In the genomic region with DNA sequence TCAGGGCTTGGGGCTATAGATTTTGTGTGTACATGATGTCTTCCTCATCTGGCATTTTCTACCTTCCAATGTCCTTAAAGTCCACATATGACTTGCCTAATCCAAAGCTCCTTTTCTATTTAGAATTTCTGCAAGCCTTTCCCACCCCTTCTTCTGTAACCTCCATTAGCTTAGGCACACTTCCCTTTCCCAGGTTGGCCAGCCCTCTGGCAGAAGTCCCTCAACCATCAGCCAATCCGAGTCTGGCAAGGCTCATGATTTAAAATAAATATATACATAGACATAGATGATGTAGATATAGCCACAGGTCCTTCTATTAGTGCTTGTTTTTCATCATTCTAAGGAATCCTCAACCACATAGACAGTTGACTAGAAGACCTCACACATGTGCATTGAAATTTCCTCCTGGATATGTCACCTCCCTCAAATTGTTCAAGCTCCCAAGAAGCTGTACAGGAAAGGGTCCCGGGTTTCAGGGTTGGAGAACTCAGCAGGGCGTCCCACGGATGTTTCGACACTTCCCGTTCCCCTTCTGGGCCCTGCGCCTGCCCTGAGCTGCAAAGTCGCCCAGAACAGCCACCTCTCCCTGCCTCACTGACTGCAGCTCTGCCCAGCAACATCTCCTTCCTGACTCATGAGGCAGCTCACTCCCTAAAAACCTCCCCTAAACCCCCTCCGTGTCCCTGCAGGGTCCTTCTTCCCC, we compare ENCODE assay signal across 13 cellular contexts. TPM values are rescaled to one million over a fixed set of nuclear protein-coding genes. Genes with fewer than 3 reads are reported as not detected.
A peak's percentile ranks its signal among the peaks of the same experiment; 100 is the strongest.
DNase-seq lines count a peak whose midpoint lies in the region; ATAC-seq and TF ChIP-seq lines count a peak whose summit lies in the region.
"Had no signal": no experiment of that assay in that cellular context is flagged by ENCODE, and none has a peak within 500 bp of the region (broad histone marks: within the 10 kb centered on the region; RNA-seq: fewer than 3 reads in every experiment).

No MANE protein-coding gene starts in this region.

- H3K36me3 ChIP-seq in tibial artery = no peaks in the 10 kb centered on the region

- H3K4me1 Mint-ChIP-seq in activated B cell treated with CpG ODN at 0.5 μM for 24 hours (peaks cover 69% of the 10 kb centered on the region), osteocyte (ENCODE audit: unreplicated experiment) (no peaks in the 10 kb centered on the region)
- peaks cover 5% of the 10 kb centered on the region for H3K4me1 Mint-ChIP-seq in activated T-helper 17 cell treated with anti-CD3 and anti-CD28 coated beads, Interleukin-2, amount 50 U/mL, for 72 hours

- H3K27me3 ChIP-seq in layer of hippocampus (ENCODE audit: control insufficient read depth, insufficient read depth, low read length) (no peaks in the 10 kb centered on the region), tibial artery (peaks cover 0 to 4% of the 10 kb centered on the region in 2 donors)

- no peaks in the 10 kb centered on the region for H3K9me3 ChIP-seq in tibial artery

- POLR2A ChIA-PET in activated B cell treated with CpG ODN at 0.5 μM for 24 hours (lab: Charles Lee) = interaction anchor here (0.6 to 1.8 kb wide), 12 partner anchors 13 to 100 kb away, joined by 3 to 9 read pairs (median 5); a partner anchor contains a TSS

- intact Hi-C loops in activated B cell treated with CpG ODN at 0.5 μM for 24 hours (cut with micrococcal nuclease) (no loop called here), tibial artery (cut with DNase I; ENCODE audit: low total_unique reads) (no loop called here)

- no peak for TF ChIP-seq EP300 in Ishikawa (IDR thresholded peaks at IDR 0.05; ENCODE audit: borderline replicate concordance)

- ATAC-seq in activated B cell treated with CpG ODN at 0.5 μM for 24 hours (ENCODE audit: low read depth) = peak; percentile 77
- ATAC-seq in HG02798 (IDR thresholded peaks at IDR 0.05; ENCODE audit: poor library complexity, unreplicated experiment) = no peak
- no peak for ATAC-seq in activated T-helper 17 cell treated with anti-CD3 and anti-CD28 coated beads, Interleukin-2, amount 50 U/mL, for 72 hours (replicated peaks)
- ATAC-seq: Panc1 had no signal

- H3K4me3 Mint-ChIP-seq in activated B cell treated with CpG ODN at 0.5 μM for 24 hours (peak overlapping the region; percentile 57), osteocyte (ENCODE audit: unreplicated experiment) (no peak overlapping the region)
- no peak overlapping the region for H3K4me3 Mint-ChIP-seq in activated T-helper 17 cell treated with anti-CD3 and anti-CD28 coated beads, Interleukin-2, amount 50 U/mL, for 72 hours
- H3K4me3 Mint-ChIP-seq: activated naive CD8-positive, alpha-beta T cell treated with anti-CD3 and anti-CD28 coated beads, Interleukin-2, amount 10 ng/mL, durations not matched to agents 7 days and 5 days; type B pancreatic cell had no signal

- H3K27ac Mint-ChIP-seq in activated B cell treated with CpG ODN at 0.5 μM for 24 hours (peak overlapping the region; percentile 90), osteocyte (ENCODE audit: unreplicated experiment) (no peak overlapping the region)
- H3K27ac Mint-ChIP-seq in activated T-helper 17 cell treated with anti-CD3 and anti-CD28 coated beads, Interleukin-2, amount 50 U/mL, for 72 hours = no peak overlapping the region
- H3K27ac Mint-ChIP-seq: activated naive CD8-positive, alpha-beta T cell treated with anti-CD3 and anti-CD28 coated beads, Interleukin-2, amount 10 ng/mL, durations not matched to agents 7 days and 5 days; type B pancreatic cell had no signal

- H3K36me3 Mint-ChIP-seq in activated B cell treated with CpG ODN at 0.5 μM for 24 hours (ENCODE audit: low read depth) = no peaks in the 10 kb centered on the region
- no peaks in the 10 kb centered on the region for H3K36me3 Mint-ChIP-seq in osteocyte (ENCODE audit: unreplicated experiment)
- H3K36me3 Mint-ChIP-seq in activated T-helper 17 cell treated with anti-CD3 and anti-CD28 coated beads, Interleukin-2, amount 50 U/mL, for 72 hours (ENCODE audit: low read depth) = no peaks in the 10 kb centered on the region
- H3K36me3 Mint-ChIP-seq: activated naive CD8-positive, alpha-beta T cell treated with anti-CD3 and anti-CD28 coated beads, Interleukin-2, amount 10 ng/mL, durations not matched to agents 7 days and 5 days; type B pancreatic cell had no signal

- TF ChIP-seq RAD21 in Ishikawa (IDR thresholded peaks at IDR 0.05; ENCODE audit: low read depth) = no peak

- no peak overlapping the region for H3K4me3 ChIP-seq in tibial artery

- H3K27ac ChIP-seq in layer of hippocampus (ENCODE audit: low read depth, low read length) (peak overlapping the region; percentile 21), tibial artery (no peak overlapping the region)

- CTCF ChIA-PET in activated B cell treated with CpG ODN at 0.5 μM for 24 hours (lab: Charles Lee) = interaction anchor here (0.9 to 2.3 kb wide), 10 partner anchors 20 to 100 kb away, joined by 3 to 15 read pairs (median 5); a partner anchor contains a TSS

- H3K27me3 Mint-ChIP-seq in activated B cell treated with CpG ODN at 0.5 μM for 24 hours (no peaks in the 10 kb centered on the region), osteocyte (ENCODE audit: unreplicated experiment) (peaks cover 7% of the 10 kb centered on the region)
- no peaks in the 10 kb centered on the region for H3K27me3 Mint-ChIP-seq in activated T-helper 17 cell treated with anti-CD3 and anti-CD28 coated beads, Interleukin-2, amount 50 U/mL, for 72 hours

- H3K4me1 ChIP-seq in tibial artery = no peaks in the 10 kb centered on the region

- H3K9me3 Mint-ChIP-seq in activated B cell treated with CpG ODN at 0.5 μM for 24 hours = no peaks in the 10 kb centered on the region
- H3K9me3 Mint-ChIP-seq in osteocyte (ENCODE audit: unreplicated experiment) = no peaks in the 10 kb centered on the region
- H3K9me3 Mint-ChIP-seq in activated T-helper 17 cell treated with anti-CD3 and anti-CD28 coated beads, Interleukin-2, amount 50 U/mL, for 72 hours = no peaks in the 10 kb centered on the region
- H3K9me3 Mint-ChIP-seq: activated naive CD8-positive, alpha-beta T cell treated with anti-CD3 and anti-CD28 coated beads, Interleukin-2, amount 10 ng/mL, durations not matched to agents 7 days and 5 days; type B pancreatic cell had no signal

- DNase-seq in activated B cell treated with CpG ODN at 0.5 μM for 24 hours = peak; percentile 46
- peak; percentile 58 to 76 for DNase-seq in tibial artery
- DNase-seq in osteocyte (ENCODE audit: extremely low spot score, unreplicated experiment) = no peak
- DNase-seq: activated CD4-positive, alpha-beta T cell treated with anti-CD3 and anti-CD28 coated beads for 4 hours; activated naive CD8-positive, alpha-beta T cell treated with anti-CD3 and anti-CD28 coated beads, Interleukin-2, amount 10 ng/mL, durations not matched to agents 7 days and 5 days; effector CD8-positive, alpha-beta T cell; occipital lobe had no signal

- no peak for TF ChIP-seq CTCF in activated B cell treated with CpG ODN at 0.5 μM for 24 hours (IDR thresholded peaks at IDR 0.05)
- no peak for TF ChIP-seq CTCF in tibial artery (IDR thresholded peaks at IDR 0.05)
- TF ChIP-seq CTCF in osteocyte (IDR thresholded peaks at IDR 0.05) = no peak

TF ChIP-seq in Ishikawa, 13 proteins besides CTCF, POLR2A, EP300 and RAD21:
- TF ChIP-seq TEAD4 (IDR thresholded peaks at IDR 0.05) (no peak), CEBPB (IDR thresholded peaks at IDR 0.05) (peak; percentile 23; the same call in 1 of the 2 replicates)

RNA-seq across cellular contexts. Expression of a gene that starts 20.4 kb away (rescaled TPM):
- 156 and 157 TPM in 2 replicates for total RNA-seq in activated B cell treated with CpG ODN at 0.5 μM for 24 hours
- total RNA-seq in osteocyte = 0.19 and 0.39 TPM in 2 replicates
- total RNA-seq in activated T-helper 17 cell treated with anti-CD3 and anti-CD28 coated beads, Interleukin-2, amount 50 U/mL, for 72 hours = 1 to 10 TPM; 4.3 to 6.6 TPM

Comparison
In these comparisons a context has a peak if more than half of its experiments do, and no peak if none do; other contexts are left out.
1. RNA of a gene that starts 20.4 kb away (total RNA-seq): 156 to 157 TPM in activated B cell treated with CpG ODN at 0.5 μM for 24 hours; 4.3 to 6.6 TPM in activated T-helper 17 cell treated with anti-CD3 and anti-CD28 coated beads, Interleukin-2, amount 50 U/mL, for 72 hours and 0.19 to 0.39 TPM in osteocyte; every median in the first group is over 10 times any median in the second.